In genomic region chr2:50513724-50514123, GRCh38 we compare ENCODE assay signal across 30 cellular contexts.
A peak's percentile ranks its signal among the peaks of the same experiment; 100 is the strongest.
DNase-seq lines count a peak whose midpoint lies in the region; ATAC-seq and TF ChIP-seq lines count a peak whose summit lies in the region.
"Had no signal": no experiment of that assay in that cellular context is flagged by ENCODE, and none has a peak within 500 bp of the region (broad histone marks: within the 10 kb centered on the region; RNA-seq: fewer than 3 reads in every experiment).

No MANE protein-coding gene starts in this region.

- no peaks in the 10 kb centered on the region for H3K27me3 ChIP-seq in RWPE2 (ENCODE audit: insufficient read depth, poor library complexity, severe bottlenecking)
- H3K27me3 ChIP-seq: BLaER1, left lung had no signal

- no peak overlapping the region for H3K4me3 ChIP-seq in RWPE2 (ENCODE audit: severe bottlenecking)
- H3K4me3 ChIP-seq: BLaER1, heart right ventricle, left lung, PC-9, skin epidermis had no signal

- H3K36me3 ChIP-seq in RWPE2 (ENCODE audit: low read depth): no peaks in the 10 kb centered on the region
- H3K36me3 ChIP-seq: BLaER1, heart right ventricle, left lung had no signal

- DNase-seq in DMS 273 (lab: John Stamatoyannopoulos, UW; ENCODE audit: unreplicated experiment) (peak; percentile 41), DMS 273 treated with DMSO at 0.1 percent for 48 hours (lab: John Stamatoyannopoulos, UW) (no peak), RWPE2 (ENCODE audit: low spot score) (no peak), neural crest cell (ENCODE audit: low read depth, low spot score) (no peak), amniotic stem cell (lab: John Stamatoyannopoulos, UW) (no peak), pons (ENCODE audit: low spot score) (no peak)
- DNase-seq: 8988T; activated CD4-positive, alpha-beta T cell treated with anti-CD3 and anti-CD28 coated beads, Interleukin-2, amount 50 U/mL, for 4 hours; activated effector memory CD4-positive, alpha-beta T cell treated with anti-CD3 and anti-CD28 coated beads, Interleukin-2, amount 50 U/mL, for 16 hours; activated naive CD8-positive, alpha-beta T cell treated with anti-CD3 and anti-CD28 coated beads, Interleukin-2, amount 50 U/mL, for 24 hours; cortex of kidney; GDM1; heart right ventricle; left lung; naive thymus-derived CD8-positive, alpha-beta T cell; NCI-H1048; NCI-H2081 treated with DMSO at 0.1 percent for 48 hours; NCI-H526 treated with DMSO at 0.1 percent for 48 hours; PC-9; posterior cingulate gyrus; stimulated activated CD4-positive, alpha-beta T cell treated with anti-CD3 and anti-CD28 coated beads, Interleukin-2, amount 100 ng/mL, for 48 hours; stimulated activated naive CD8-positive, alpha-beta T cell treated with anti-CD3 and anti-CD28 coated beads, Interleukin-15, amount 100 ng/mL, for 72 hours; T-helper 2 cell; trophoblast cell had no signal

- TF ChIP-seq CTCF in LNCAP (IDR thresholded peaks at IDR 0.05) (peak; percentile 18; the same call in 1 of the 2 replicates), RWPE2 (IDR thresholded peaks at IDR 0.05; ENCODE audit: poor library complexity, severe bottlenecking) (peak; percentile 23), neural crest cell (conservative IDR thresholded peaks at IDR 0.05) (peak; percentile 30)

- no peaks in the 10 kb centered on the region for H3K9me3 ChIP-seq in RWPE2 (ENCODE audit: severe bottlenecking)
- H3K9me3 ChIP-seq: BLaER1, heart right ventricle, left lung had no signal

- H3K9me3 Mint-ChIP-seq in neural crest cell: peaks cover 2% of the 10 kb centered on the region
- H3K9me3 Mint-ChIP-seq: activated naive CD8-positive, alpha-beta T cell treated with anti-CD3 and anti-CD28 coated beads, Interleukin-2, amount 50 U/mL, for 24 hours; brain; naive thymus-derived CD8-positive, alpha-beta T cell; stimulated activated naive CD8-positive, alpha-beta T cell treated with anti-CD3 and anti-CD28 coated beads, Interleukin-15, amount 100 ng/mL, for 72 hours had no signal

- no peak overlapping the region for H3K27ac Mint-ChIP-seq in neural crest cell (ENCODE audit: unreplicated experiment)
- H3K27ac Mint-ChIP-seq: activated naive CD8-positive, alpha-beta T cell treated with anti-CD3 and anti-CD28 coated beads, Interleukin-2, amount 50 U/mL, for 24 hours; brain; naive thymus-derived CD8-positive, alpha-beta T cell; stimulated activated naive CD8-positive, alpha-beta T cell treated with anti-CD3 and anti-CD28 coated beads, Interleukin-15, amount 100 ng/mL, for 72 hours had no signal

- H3K4me3 Mint-ChIP-seq in neural crest cell: no peak overlapping the region
- H3K4me3 Mint-ChIP-seq: activated naive CD8-positive, alpha-beta T cell treated with anti-CD3 and anti-CD28 coated beads, Interleukin-2, amount 50 U/mL, for 24 hours; brain; naive thymus-derived CD8-positive, alpha-beta T cell; stimulated activated naive CD8-positive, alpha-beta T cell treated with anti-CD3 and anti-CD28 coated beads, Interleukin-15, amount 100 ng/mL, for 72 hours had no signal

- H3K36me3 Mint-ChIP-seq in neural crest cell (ENCODE audit: low read depth): no peaks in the 10 kb centered on the region
- H3K36me3 Mint-ChIP-seq: brain; naive thymus-derived CD8-positive, alpha-beta T cell had no signal

- no peaks in the 10 kb centered on the region for H3K4me1 ChIP-seq in RWPE2 (ENCODE audit: insufficient read depth, poor library complexity, severe bottlenecking)
- H3K4me1 ChIP-seq: BLaER1, heart right ventricle, left lung had no signal

- H3K27me3 Mint-ChIP-seq in neural crest cell (ENCODE audit: low read depth): no peaks in the 10 kb centered on the region
- H3K27me3 Mint-ChIP-seq: activated naive CD8-positive, alpha-beta T cell treated with anti-CD3 and anti-CD28 coated beads, Interleukin-2, amount 50 U/mL, for 24 hours; brain; naive thymus-derived CD8-positive, alpha-beta T cell; stimulated activated naive CD8-positive, alpha-beta T cell treated with anti-CD3 and anti-CD28 coated beads, Interleukin-15, amount 100 ng/mL, for 72 hours had no signal

- peak; percentile 45; the same call in 1 of the 3 replicates for ATAC-seq in RWPE2 (ENCODE audit: low read depth)
- no peak for ATAC-seq in GM21390 (IDR thresholded peaks at IDR 0.05; ENCODE audit: unreplicated experiment)
- ATAC-seq: activated naive CD8-positive, alpha-beta T cell treated with anti-CD3 and anti-CD28 coated beads, Interleukin-2, amount 50 U/mL, for 24 hours; heart right ventricle; left lung; naive thymus-derived CD8-positive, alpha-beta T cell; stimulated activated naive CD8-positive, alpha-beta T cell treated with anti-CD3 and anti-CD28 coated beads, Interleukin-15, amount 100 ng/mL, for 72 hours had no signal

- H3K4me1 Mint-ChIP-seq in neural crest cell: no peaks in the 10 kb centered on the region
- H3K4me1 Mint-ChIP-seq: activated naive CD8-positive, alpha-beta T cell treated with anti-CD3 and anti-CD28 coated beads, Interleukin-2, amount 50 U/mL, for 24 hours; naive thymus-derived CD8-positive, alpha-beta T cell; stimulated activated naive CD8-positive, alpha-beta T cell treated with anti-CD3 and anti-CD28 coated beads, Interleukin-15, amount 100 ng/mL, for 72 hours had no signal

- H3K27ac ChIP-seq in RWPE2 (ENCODE audit: poor library complexity, severe bottlenecking): no peak overlapping the region
- H3K27ac ChIP-seq: BLaER1, heart right ventricle, left lung, PC-9, skin epidermis, VCaP had no signal
